ENCODE assay signal across 23 cellular contexts in the genomic region with DNA sequence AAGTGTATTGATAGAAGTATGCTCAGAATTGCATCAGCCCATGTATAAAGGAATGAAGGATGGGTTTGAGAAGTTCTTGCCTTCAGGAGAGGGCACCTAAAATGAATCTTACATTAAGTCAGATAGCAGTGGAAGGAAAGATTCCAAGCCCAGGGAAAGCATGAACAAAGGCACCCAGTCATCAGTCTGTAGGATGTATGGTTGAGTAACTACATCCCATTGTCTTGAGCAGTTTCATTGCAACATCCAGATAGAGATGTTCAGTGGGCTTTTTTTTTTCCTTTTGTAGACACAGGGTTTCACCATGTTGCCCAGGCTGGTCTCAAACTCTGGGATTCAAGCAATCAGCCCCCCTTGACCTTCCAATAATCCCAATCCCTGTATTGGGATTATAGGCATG.
DNase-seq lines count a peak whose midpoint lies in the region; ATAC-seq and TF ChIP-seq lines count a peak whose summit lies in the region.
"Had no signal": no experiment of that assay in that cellular context is flagged by ENCODE, and none has a peak within 500 bp of the region (broad histone marks: within the 10 kb centered on the region; RNA-seq: fewer than 3 reads in every experiment).

No MANE protein-coding gene starts in this region.

- no peaks in the 10 kb centered on the region for H3K36me3 ChIP-seq in right lobe of liver
- H3K36me3 ChIP-seq: BLaER1 treated with 17β-estradiol and CSF1 and Interleukin-3, amounts not matched to agents 10 nM and 100 nM had no signal

- no peak for TF ChIP-seq POLR2A in right lobe of liver (IDR thresholded peaks at IDR 0.05)

- no peaks in the 10 kb centered on the region for H3K27me3 ChIP-seq in right lobe of liver
- H3K27me3 ChIP-seq: BLaER1 treated with 17β-estradiol and CSF1 and Interleukin-3, amounts not matched to agents 10 nM and 100 nM had no signal

- no peak for TF ChIP-seq CTCF in epithelial cell of proximal tubule (conservative IDR thresholded peaks at IDR 0.05; ENCODE audit: low read depth, low read length)
- TF ChIP-seq CTCF in right lobe of liver (IDR thresholded peaks at IDR 0.05), result no peak

- no peaks in the 10 kb centered on the region for H3K9me3 ChIP-seq in right lobe of liver

- no peak overlapping the region for H3K27ac ChIP-seq in right lobe of liver
- H3K27ac ChIP-seq: BLaER1 treated with 17β-estradiol and CSF1 and Interleukin-3, amounts not matched to agents 10 nM and 100 nM had no signal

- no peak for ATAC-seq in right lobe of liver
- ATAC-seq in GM21528 (IDR thresholded peaks at IDR 0.05; ENCODE audit: low FRiP score, unreplicated experiment), result no peak
- no peak for ATAC-seq in GM18868 (IDR thresholded peaks at IDR 0.05; ENCODE audit: unreplicated experiment)
- ATAC-seq: HCT116, SK-N-SH treated with all-trans-retinoic acid at 6 μM for 48 hours had no signal

- H3K4me3 ChIP-seq in epithelial cell of proximal tubule (ENCODE audit: low read depth, low read length) (no peak overlapping the region), right lobe of liver (no peak overlapping the region)
- H3K4me3 ChIP-seq: BLaER1 treated with 17β-estradiol and CSF1 and Interleukin-3, amounts not matched to agents 10 nM and 100 nM had no signal

- DNase-seq in NCI-H226, result peak; percentile 30
- peak; percentile 15 for DNase-seq in epithelial cell of proximal tubule (ENCODE audit: low read depth)
- peak; percentile 53 for DNase-seq in kidney glomerular epithelial cell (lab: John Stamatoyannopoulos, UW)
- no peak for DNase-seq in right lobe of liver
- no peak for DNase-seq in LoVo (ENCODE audit: low spot score)
- DNase-seq: AML-193; CD4-positive, alpha-beta T cell; COR-L47; DMS53; Karpas-422; MV-4-11; NCI-H1105; NCI-H1436 treated with DMSO at 0.1 percent for 48 hours; NCI-H187 treated with DMSO at 0.1 percent for 48 hours; NCI-H2171 treated with DMSO at 0.1 percent for 48 hours; NCI-H446; NCI-H524 treated with DMSO at 0.1 percent for 48 hours; NCI-H774 had no signal

- intact Hi-C loops in right lobe of liver (cut with DNase I), result no loop called here

- no peaks in the 10 kb centered on the region for H3K4me1 ChIP-seq in right lobe of liver
- H3K4me1 ChIP-seq: BLaER1 treated with 17β-estradiol and CSF1 and Interleukin-3, amounts not matched to agents 10 nM and 100 nM had no signal

Comparison
In these comparisons a context has a peak if more than half of its experiments do, and no peak if none do; other contexts are left out.
1. DNase-seq: peak in NCI-H226 (single experiment), epithelial cell of proximal tubule (single experiment) and kidney glomerular epithelial cell (single experiment); none in right lobe of liver (0 of 3) and LoVo (single experiment).